ENCODE assay signal across 36 cellular contexts in the genomic region with DNA sequence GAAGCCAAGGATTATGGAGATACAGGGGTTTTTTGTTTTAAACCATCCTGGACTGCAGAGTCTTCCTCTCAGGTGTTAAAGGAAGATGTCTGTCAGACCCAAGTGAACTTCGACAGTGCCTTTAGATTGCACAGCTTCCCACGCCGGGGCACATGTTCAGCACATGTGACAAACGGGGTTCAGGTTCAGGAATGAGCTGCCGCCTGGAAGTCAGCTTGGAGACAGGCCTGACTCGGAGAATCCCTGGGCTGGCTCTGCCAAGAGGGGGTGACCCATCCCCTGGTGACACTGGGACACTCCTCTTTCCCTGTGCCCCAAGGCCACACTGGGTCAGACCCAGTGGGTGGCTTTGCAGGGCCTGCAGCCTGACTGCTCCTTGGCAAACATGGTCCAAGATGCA.
"Had no signal": no experiment of that assay in that cellular context is flagged by ENCODE, and none has a peak within 500 bp of the region (broad histone marks: within the 10 kb centered on the region; RNA-seq: fewer than 3 reads in every experiment).

No MANE protein-coding gene starts in this region.

- ATAC-seq: activated CD4-positive, alpha-beta T cell treated with anti-CD3 and anti-CD28 coated beads for 36 hours; activated CD4-positive, CD25-positive, alpha-beta regulatory T cell treated with anti-CD3 and anti-CD28 coated beads, Interleukin-2, amount 50 U/mL, for 24 hours; activated CD8-positive, alpha-beta memory T cell treated with anti-CD3 and anti-CD28 coated beads, Interleukin-2, amount 10 ng/mL, durations not matched to agents 7 days and 5 days; activated CD8-positive, alpha-beta T cell treated with anti-CD3 and anti-CD28 coated beads, Interleukin-2, amount 10 ng/mL, durations not matched to agents 7 days and 5 days; activated naive CD8-positive, alpha-beta T cell treated with anti-CD3 and anti-CD28 coated beads, Interleukin-2, amount 50 U/mL, for 24 hours; activated T-cell treated with anti-CD3 and anti-CD28 coated beads, Interleukin-2, amount 50 U/mL, for 72 hours; T-cell; T-helper 17 cell; WTC11 had no signal

- DNase-seq: activated CD4-positive, alpha-beta memory T cell treated with anti-CD3 and anti-CD28 coated beads, Interleukin-2, amount 10 ng/mL, durations not matched to agents 7 days and 5 days; activated CD4-positive, alpha-beta T cell treated with anti-CD3 and anti-CD28 coated beads for 1 hour; activated CD4-positive, alpha-beta T cell treated with anti-CD3 and anti-CD28 coated beads for 36 hours; activated CD4-positive, alpha-beta T cell treated with anti-CD3 and anti-CD28 coated beads for 48 hours; activated CD4-positive, alpha-beta T cell treated with anti-CD3 and anti-CD28 coated beads, Interleukin-2, amount 10 ng/mL, durations not matched to agents 7 days and 5 days; activated CD4-positive, alpha-beta T cell treated with anti-CD3 and anti-CD28 coated beads, Interleukin-2, amount 50 U/mL, for 48 hours; activated CD4-positive, CD25-positive, alpha-beta regulatory T cell; activated CD8-positive, alpha-beta memory T cell treated with anti-CD3 and anti-CD28 coated beads for 24 hours; activated CD8-positive, alpha-beta memory T cell treated with anti-CD3 and anti-CD28 coated beads, Interleukin-2, amount 10 ng/mL, durations not matched to agents 7 days and 5 days; activated CD8-positive, alpha-beta memory T cell treated with anti-CD3 and anti-CD28 coated beads, Interleukin-2, amount 50 U/mL, for 48 hours; activated CD8-positive, alpha-beta T cell treated with anti-CD3 and anti-CD28 coated beads, Interleukin-2, amount 10 ng/mL, durations not matched to agents 7 days and 5 days; activated effector memory CD4-positive, alpha-beta T cell treated with Interleukin-2 at 50 U/mL for 16 hours; activated gamma-delta T cell; activated naive CD4-positive, alpha-beta T cell treated with anti-CD3 and anti-CD28 coated beads, Interleukin-2, amount 10 ng/mL, durations not matched to agents 7 days and 5 days; activated naive CD4-positive, alpha-beta T cell treated with Interleukin-2 at 50 U/mL for 16 hours; activated naive CD8-positive, alpha-beta T cell treated with anti-CD3 and anti-CD28 coated beads, Interleukin-2, amount 10 ng/mL, durations not matched to agents 7 days and 5 days; activated naive CD8-positive, alpha-beta T cell treated with anti-CD3 and anti-CD28 coated beads, Interleukin-2, amount 50 U/mL, for 24 hours; activated T-cell treated with anti-CD3 and anti-CD28 coated beads, Interleukin-2, amount 50 U/mL, for 24 hours; activated T-cell treated with anti-CD3 and anti-CD28 coated beads, Interleukin-2, amount 50 U/mL, for 72 hours; amygdala; anterior cingulate cortex; central memory CD4-positive, alpha-beta T cell; T-cell; T-helper 17 cell had no signal

- H3K27me3 Mint-ChIP-seq: activated CD4-positive, alpha-beta memory T cell treated with anti-CD3 and anti-CD28 coated beads, Interleukin-2, amount 10 ng/mL, durations not matched to agents 7 days and 5 days; activated CD4-positive, alpha-beta T cell treated with anti-CD3 and anti-CD28 coated beads, Interleukin-2, amount 10 ng/mL, durations not matched to agents 7 days and 5 days; activated naive CD8-positive, alpha-beta T cell treated with anti-CD3 and anti-CD28 coated beads, Interleukin-2, amount 10 ng/mL, durations not matched to agents 7 days and 5 days; brain had no signal

- H3K27ac ChIP-seq: ascending aorta, cardiac muscle cell, VCaP had no signal

- H3K27ac Mint-ChIP-seq: activated CD4-positive, alpha-beta memory T cell treated with anti-CD3 and anti-CD28 coated beads, Interleukin-2, amount 10 ng/mL, durations not matched to agents 7 days and 5 days; activated CD4-positive, alpha-beta T cell treated with anti-CD3 and anti-CD28 coated beads for 36 hours; activated CD4-positive, alpha-beta T cell treated with anti-CD3 and anti-CD28 coated beads, Interleukin-2, amount 10 ng/mL, durations not matched to agents 7 days and 5 days; activated CD8-positive, alpha-beta memory T cell treated with anti-CD3 and anti-CD28 coated beads, Interleukin-2, amount 10 ng/mL, durations not matched to agents 7 days and 5 days; activated CD8-positive, alpha-beta T cell treated with anti-CD3 and anti-CD28 coated beads, Interleukin-2, amount 10 ng/mL, durations not matched to agents 7 days and 5 days; activated naive CD4-positive, alpha-beta T cell treated with anti-CD3 and anti-CD28 coated beads, Interleukin-2, amount 10 ng/mL, durations not matched to agents 7 days and 5 days; activated naive CD4-positive, alpha-beta T cell treated with anti-CD3 and anti-CD28 coated beads, Interleukin-2, amount 50 U/mL, for 24 hours; activated naive CD8-positive, alpha-beta T cell; activated naive CD8-positive, alpha-beta T cell treated with anti-CD3 and anti-CD28 coated beads, Interleukin-2, amount 10 ng/mL, durations not matched to agents 7 days and 5 days; activated naive CD8-positive, alpha-beta T cell treated with anti-CD3 and anti-CD28 coated beads, Interleukin-2, amount 50 U/mL, for 24 hours; activated T-cell treated with anti-CD3 and anti-CD28 coated beads, Interleukin-2, amount 50 U/mL, for 24 hours; activated T-cell treated with anti-CD3 and anti-CD28 coated beads, Interleukin-2, amount 50 U/mL, for 72 hours; activated T-helper 1 cell treated with anti-CD3 and anti-CD28 coated beads, Interleukin-12 subunit alpha, Interleukin-12 subunit beta, Interleukin-2, Interleukin-4 antibody, amounts not matched to agents 30 ng/mL and 10 ng/mL and 1 ng/mL, durations not matched to agents 14 hours and 24 hours and 36 hours; activated T-helper 2 cell treated with anti-CD3 and anti-CD28 coated beads, Interferon-gamma antibody, Interleukin-2, Interleukin-4, amounts not matched to agents 10 μg/mL and 5 μg/mL and 100 μg/mL, durations not matched to agents 14 hours and 24 hours and 36 hours; brain; T-cell; T-helper 17 cell; WTC11 had no signal

- H3K36me3 ChIP-seq: ascending aorta, cardiac muscle cell had no signal

- FAIRE-seq: bronchial epithelial cell, TTC549 had no signal

- H3K4me1 ChIP-seq: ascending aorta had no signal

- H3K36me3 Mint-ChIP-seq: activated CD8-positive, alpha-beta memory T cell treated with anti-CD3 and anti-CD28 coated beads, Interleukin-2, amount 10 ng/mL, durations not matched to agents 7 days and 5 days; activated naive CD4-positive, alpha-beta T cell treated with anti-CD3 and anti-CD28 coated beads, Interleukin-2, amount 10 ng/mL, durations not matched to agents 7 days and 5 days; activated naive CD4-positive, alpha-beta T cell treated with anti-CD3 and anti-CD28 coated beads, Interleukin-2, amount 50 U/mL, for 24 hours; activated naive CD8-positive, alpha-beta T cell; activated naive CD8-positive, alpha-beta T cell treated with anti-CD3 and anti-CD28 coated beads, Interleukin-2, amount 10 ng/mL, durations not matched to agents 7 days and 5 days; brain; T-cell had no signal

- H3K4me3 ChIP-seq: ascending aorta, cardiac muscle cell had no signal

- H3K4me3 Mint-ChIP-seq: activated CD4-positive, alpha-beta memory T cell treated with anti-CD3 and anti-CD28 coated beads, Interleukin-2, amount 10 ng/mL, durations not matched to agents 7 days and 5 days; activated CD4-positive, alpha-beta T cell treated with anti-CD3 and anti-CD28 coated beads for 36 hours; activated CD4-positive, alpha-beta T cell treated with anti-CD3 and anti-CD28 coated beads, Interleukin-2, amount 10 ng/mL, durations not matched to agents 7 days and 5 days; activated CD8-positive, alpha-beta memory T cell treated with anti-CD3 and anti-CD28 coated beads, Interleukin-2, amount 10 ng/mL, durations not matched to agents 7 days and 5 days; activated CD8-positive, alpha-beta T cell treated with anti-CD3 and anti-CD28 coated beads, Interleukin-2, amount 10 ng/mL, durations not matched to agents 7 days and 5 days; activated naive CD4-positive, alpha-beta T cell treated with anti-CD3 and anti-CD28 coated beads, Interleukin-2, amount 10 ng/mL, durations not matched to agents 7 days and 5 days; activated naive CD4-positive, alpha-beta T cell treated with anti-CD3 and anti-CD28 coated beads, Interleukin-2, amount 50 U/mL, for 24 hours; activated naive CD8-positive, alpha-beta T cell; activated naive CD8-positive, alpha-beta T cell treated with anti-CD3 and anti-CD28 coated beads, Interleukin-2, amount 10 ng/mL, durations not matched to agents 7 days and 5 days; activated naive CD8-positive, alpha-beta T cell treated with anti-CD3 and anti-CD28 coated beads, Interleukin-2, amount 50 U/mL, for 24 hours; activated T-cell treated with anti-CD3 and anti-CD28 coated beads, Interleukin-2, amount 50 U/mL, for 24 hours; activated T-cell treated with anti-CD3 and anti-CD28 coated beads, Interleukin-2, amount 50 U/mL, for 72 hours; activated T-helper 1 cell treated with anti-CD3 and anti-CD28 coated beads, Interleukin-12 subunit alpha, Interleukin-12 subunit beta, Interleukin-2, Interleukin-4 antibody, amounts not matched to agents 30 ng/mL and 10 ng/mL and 1 ng/mL, durations not matched to agents 14 hours and 24 hours and 36 hours; brain; T-cell; T-helper 17 cell; WTC11 had no signal

- H3K4me1 Mint-ChIP-seq: activated CD4-positive, alpha-beta memory T cell treated with anti-CD3 and anti-CD28 coated beads, Interleukin-2, amount 10 ng/mL, durations not matched to agents 7 days and 5 days; activated CD4-positive, alpha-beta T cell treated with anti-CD3 and anti-CD28 coated beads for 36 hours; activated CD4-positive, alpha-beta T cell treated with anti-CD3 and anti-CD28 coated beads, Interleukin-2, amount 10 ng/mL, durations not matched to agents 7 days and 5 days; activated CD8-positive, alpha-beta memory T cell treated with anti-CD3 and anti-CD28 coated beads, Interleukin-2, amount 10 ng/mL, durations not matched to agents 7 days and 5 days; activated naive CD4-positive, alpha-beta T cell treated with anti-CD3 and anti-CD28 coated beads, Interleukin-2, amount 10 ng/mL, durations not matched to agents 7 days and 5 days; activated naive CD4-positive, alpha-beta T cell treated with anti-CD3 and anti-CD28 coated beads, Interleukin-2, amount 50 U/mL, for 24 hours; activated naive CD8-positive, alpha-beta T cell treated with anti-CD3 and anti-CD28 coated beads, Interleukin-2, amount 10 ng/mL, durations not matched to agents 7 days and 5 days; T-cell had no signal

- H3K27me3 ChIP-seq: ascending aorta, cardiac muscle cell had no signal
